ENCODE assay signal across 8 cellular contexts in genomic region chr11:94786264-94787126, GRCh38. TPM values are rescaled to one million over a fixed set of nuclear protein-coding genes. Genes with fewer than 3 reads are reported as not detected.
DNase-seq lines count a peak whose midpoint lies in the region; ATAC-seq and TF ChIP-seq lines count a peak whose summit lies in the region.

No MANE protein-coding gene starts in this region.

- peak; percentile 45 for DNase-seq in ACHN
- peak; percentile 50 for DNase-seq in GM13977 (ENCODE audit: low spot score)
- peak; percentile 43 for DNase-seq in iPS-NIHi7 (ENCODE audit: extremely low spot score)
- no peak for DNase-seq in uterus
- no peak for DNase-seq in hepatic stellate cell (ENCODE audit: low spot score)

- TF ChIP-seq CTCF in GM13977 (IDR thresholded peaks at IDR 0.05; ENCODE audit: extremely low read depth, insufficient read depth, missing control alignments) = peak; percentile 61
- peak; percentile 85 for TF ChIP-seq CTCF in VCaP (conservative IDR thresholded peaks at IDR 0.05)
- TF ChIP-seq CTCF in uterus (IDR thresholded peaks at IDR 0.05) = peak; percentile 50 to 61 (median 54)

- peaks cover 0 to 5% of the 10 kb centered on the region in 2 donors for H3K4me1 ChIP-seq in uterus

- in situ Hi-C loops in ACHN (cut with HindIII; ENCODE audit: low pct_ligation_motif_present, low pct_unique_long_range_greater_than_20kb, low sequenced_read_pairs) (no loop called here), GM13977 (cut with MboI; ENCODE audit: low pct_unique_long_range_greater_than_20kb, low sequenced_read_pairs, unreplicated experiment) (no loop called here)

- H3K27ac ChIP-seq in VCaP (no peak overlapping the region; the same call in 1 of the 2 replicates), uterus (no peak overlapping the region)

- no peaks in the 10 kb centered on the region for H3K9me3 ChIP-seq in uterus

- intact Hi-C loops in uterus (cut with DNase I; ENCODE audit: low total_unique reads) = no loop called here

- H3K4me3 ChIP-seq in uterus = no peak overlapping the region

- H3K27me3 ChIP-seq in uterus = no peaks in the 10 kb centered on the region

- H3K36me3 ChIP-seq in uterus = no peaks in the 10 kb centered on the region

- ATAC-seq in HG03469 (IDR thresholded peaks at IDR 0.05; ENCODE audit: unreplicated experiment) (peak; percentile 69), esophagus mucosa (no peak)

- TF ChIP-seq POLR2A in uterus (IDR thresholded peaks at IDR 0.05) = no peak

RNA-seq across cellular contexts. Expression of gene AMOTL1, which starts 18.3 kb away (rescaled TPM):
- total RNA-seq in uterus = 100 to 1,000 TPM in 1 of 4 donors, 10 to 100 TPM in 3; 20.6 to 107 (median 41.5) TPM
- total RNA-seq in esophagus mucosa = 52.4 TPM

Comparison
In these comparisons a context has a peak if more than half of its experiments do, and no peak if none do; other contexts are left out.
1. DNase-seq: peak in ACHN (single experiment), GM13977 (single experiment) and iPS-NIHi7 (single experiment); none in uterus (0 of 2) and hepatic stellate cell (single experiment).
2. Peak in every context shown above with its lines, with median percentiles within 50 percentile points of each other: CTCF ChIP-seq.